10 cellular contexts compared by ENCODE assay signal in the genomic region with DNA sequence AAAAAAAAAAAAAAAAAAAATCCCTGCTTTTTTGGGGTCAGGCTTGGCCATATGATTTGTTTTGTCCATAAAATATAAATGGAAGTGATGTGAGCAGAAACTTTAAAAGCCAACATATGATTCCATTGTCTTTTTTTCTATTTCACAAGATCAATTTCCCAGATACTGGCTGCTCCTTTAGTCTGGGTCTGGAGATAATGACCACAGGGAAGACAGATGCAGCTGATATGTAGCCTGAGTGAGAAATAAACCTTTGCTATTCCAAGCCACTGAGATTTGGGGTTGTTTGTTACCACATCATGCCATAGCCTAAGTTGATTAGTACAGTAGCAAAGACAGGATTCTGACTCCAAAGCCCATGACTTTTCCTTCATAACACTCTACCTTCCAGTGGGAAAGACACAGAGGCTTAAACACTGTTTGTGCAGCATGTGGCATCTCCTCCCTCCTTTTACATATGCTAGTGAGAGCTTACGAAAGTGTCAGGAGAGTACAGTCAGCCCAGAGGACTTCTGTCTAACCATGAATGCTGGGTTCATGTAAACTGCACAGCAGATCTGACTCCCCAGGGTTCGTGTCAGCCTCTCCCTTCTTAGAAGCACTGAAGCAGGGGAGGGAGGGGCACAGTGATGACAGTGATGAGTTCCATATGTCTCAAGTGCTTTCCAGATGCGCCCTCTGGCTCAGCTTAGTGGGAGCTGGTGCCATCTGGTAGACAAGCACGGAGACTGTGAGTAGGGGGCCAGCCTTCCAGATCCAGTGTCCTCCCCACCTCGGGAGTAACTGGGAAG. TPM values are rescaled to one million over a fixed set of nuclear protein-coding genes. Genes with fewer than 3 reads are reported as not detected.
DNase-seq lines count a peak whose midpoint lies in the region; ATAC-seq and TF ChIP-seq lines count a peak whose summit lies in the region.
"Had no signal": no experiment of that assay in that cellular context is flagged by ENCODE, and none has a peak within 500 bp of the region (broad histone marks: within the 10 kb centered on the region; RNA-seq: fewer than 3 reads in every experiment).

No MANE protein-coding gene starts in this region.

- DNase-seq in AG04449 (ENCODE audit: low read depth, low spot score), result peak; percentile 87
- peak; percentile 9 for DNase-seq in LHCN-M2 (ENCODE audit: low read depth)
- no peak for DNase-seq in chondrocyte (ENCODE audit: low spot score)
- peak; percentile 99 for DNase-seq in mesenchymal stem cell
- no peak for DNase-seq in H9
- DNase-seq in activated naive CD8-positive, alpha-beta T cell treated with anti-CD3 and anti-CD28 coated beads, Interleukin-2, amount 50 U/mL, for 24 hours, result no peak
- no peak for DNase-seq in stimulated activated CD4-positive, alpha-beta T cell treated with anti-CD3 and anti-CD28 coated beads, Interleukin-1b, Interleukin-23, amount 100 ng/mL, for 48 hours
- DNase-seq: NCI-H226 had no signal

- H3K9me3 Mint-ChIP-seq in chondrocyte (ENCODE audit: low read depth) (peaks cover 13% of the 10 kb centered on the region), H9 (peaks cover 13 to 14% of the 10 kb centered on the region in 2 experiments; a peak in 4 of 5 replicates)
- H3K9me3 Mint-ChIP-seq in activated naive CD8-positive, alpha-beta T cell treated with anti-CD3 and anti-CD28 coated beads, Interleukin-2, amount 50 U/mL, for 24 hours, result no peaks in the 10 kb centered on the region

- H3K4me3 Mint-ChIP-seq in chondrocyte (ENCODE audit: unreplicated experiment) (no peak overlapping the region), H9 (no peak overlapping the region)
- H3K4me3 Mint-ChIP-seq in activated naive CD8-positive, alpha-beta T cell treated with anti-CD3 and anti-CD28 coated beads, Interleukin-2, amount 50 U/mL, for 24 hours, result no peak overlapping the region

- no peak for ATAC-seq in HG03135 (IDR thresholded peaks at IDR 0.05; ENCODE audit: unreplicated experiment)
- ATAC-seq in activated naive CD8-positive, alpha-beta T cell treated with anti-CD3 and anti-CD28 coated beads, Interleukin-2, amount 50 U/mL, for 24 hours, result no peak

- peak overlapping the region; percentile 58 for H4K91ac ChIP-seq in mesenchymal stem cell (ENCODE audit: low read length)
- no peak overlapping the region for H4K91ac ChIP-seq in H9 (ENCODE audit: insufficient read length, low read depth, low read length)

- no peaks in the 10 kb centered on the region for H3K9me3 ChIP-seq in mesenchymal stem cell (ENCODE audit: control insufficient read depth, low read length)
- H3K9me3 ChIP-seq in H9 (ENCODE audit: control insufficient read depth, low read depth, low read length), result no peaks in the 10 kb centered on the region

- H3K23me2 ChIP-seq in H9 (ENCODE audit: insufficient read length, low read depth, low read length, poor library complexity, severe bottlenecking), result no peaks in the 10 kb centered on the region

- H3K27ac ChIP-seq in mesenchymal stem cell (ENCODE audit: low read length, poor library complexity, severe bottlenecking) (no peak overlapping the region), H9 (ENCODE audit: insufficient read length, low read depth, low read length) (no peak overlapping the region)
- H3K27ac ChIP-seq: C4-2B had no signal

- no peaks in the 10 kb centered on the region for H3K36me3 ChIP-seq in mesenchymal stem cell (ENCODE audit: control insufficient read depth in 1 of 2, insufficient read depth in 2 of 2, low read depth in 1 of 2, low read length in 2 of 2)

- H2BK5ac ChIP-seq in mesenchymal stem cell (ENCODE audit: low read depth, low read length, poor library complexity, severe bottlenecking) (no peak overlapping the region), H9 (ENCODE audit: insufficient read length, low read length) (no peak overlapping the region)

- H3K79me1 ChIP-seq in mesenchymal stem cell (replicated peaks; ENCODE audit: low read length, poor library complexity, severe bottlenecking) (no peaks in the 10 kb centered on the region), H9 (ENCODE audit: insufficient read depth, low read depth, low read length, poor library complexity, severe bottlenecking) (no peaks in the 10 kb centered on the region)

- peak overlapping the region in 1 of 2 experiments; percentile 65 for H3K4ac ChIP-seq in mesenchymal stem cell (ENCODE audit: low read depth in 1 of 2, low read length in 2 of 2)
- no peak overlapping the region for H3K4ac ChIP-seq in H9 (ENCODE audit: low read depth, low read length)

- WGBS in mesenchymal stem cell, result 2% methylated on average over 5 of the region's 5 CpGs
- WGBS in H9 (ENCODE audit: extremely low coverage, insufficient read length, low lambda C conversion rate), result no CpG with 5 or more reads among the region's 5 CpGs

- H4K20me1 ChIP-seq in H9 (ENCODE audit: control insufficient read depth, insufficient read depth, insufficient read length), result no peaks in the 10 kb centered on the region

- peaks cover 3% of the 10 kb centered on the region for H3K4me1 ChIP-seq in mesenchymal stem cell (ENCODE audit: control insufficient read depth, insufficient read depth, low read depth, low read length)
- no peaks in the 10 kb centered on the region for H3K4me1 ChIP-seq in H9 (ENCODE audit: insufficient read depth, low read length)

- H4K8ac ChIP-seq in mesenchymal stem cell (ENCODE audit: low read length), result no peak overlapping the region
- H4K8ac ChIP-seq in H9 (replicated peaks; ENCODE audit: insufficient read length, low read depth, low read length), result no peak overlapping the region

- H3K4me2 ChIP-seq in mesenchymal stem cell (ENCODE audit: low read length, poor library complexity, severe bottlenecking), result no peak overlapping the region
- no peak overlapping the region for H3K4me2 ChIP-seq in H9 (ENCODE audit: insufficient read depth, insufficient read length, low read length)

- H3K27me3 Mint-ChIP-seq in chondrocyte (ENCODE audit: low read depth) (no peaks in the 10 kb centered on the region), H9 (ENCODE audit: low read depth) (no peaks in the 10 kb centered on the region)
- H3K27me3 Mint-ChIP-seq in activated naive CD8-positive, alpha-beta T cell treated with anti-CD3 and anti-CD28 coated beads, Interleukin-2, amount 50 U/mL, for 24 hours, result peaks cover 40% of the 10 kb centered on the region

- H2BK20ac ChIP-seq in H9 (ENCODE audit: low read depth, low read length, poor library complexity, severe bottlenecking), result no peak overlapping the region

- H3K79me2 ChIP-seq in H9 (ENCODE audit: insufficient read depth, low read length), result no peaks in the 10 kb centered on the region

- H3K9ac ChIP-seq in mesenchymal stem cell (ENCODE audit: low read length) (peak overlapping the region; percentile 52), H9 (ENCODE audit: extremely low read depth, insufficient read length, low read length) (no peak overlapping the region)

- H3K36me3 Mint-ChIP-seq in chondrocyte (ENCODE audit: low read depth) (peaks cover 5% of the 10 kb centered on the region), H9 (ENCODE audit: insufficient read depth in 1 of 3, low read depth in 3 of 3) (peaks cover 0 to 3% (median 2%) of the 10 kb centered on the region in 3 experiments; a peak in 3 of 7 replicates)
- no peaks in the 10 kb centered on the region for H3K36me3 Mint-ChIP-seq in activated naive CD8-positive, alpha-beta T cell treated with anti-CD3 and anti-CD28 coated beads, Interleukin-2, amount 50 U/mL, for 24 hours (ENCODE audit: low read depth)

- H3K56ac ChIP-seq in H9 (ENCODE audit: insufficient read length, low read depth, low read length), result no peak overlapping the region

- POLR2A ChIA-PET in AG04449 (lab: Yijun Ruan, JAX), result interaction anchor here (0.5 to 0.7 kb wide), 2 partner anchors 190 to 688 kb away, joined by 3 read pairs; no protein-coding TSS in a partner anchor

- H2BK120ac ChIP-seq in mesenchymal stem cell (ENCODE audit: low read depth, low read length) (no peak overlapping the region), H9 (ENCODE audit: low read depth, low read length, poor library complexity, severe bottlenecking) (no peak overlapping the region)

- CTCF ChIA-PET in AG04449 (lab: Yijun Ruan, JAX), result interaction anchor here (0.6 to 3.6 kb wide), 3 partner anchors 19 to 209 kb away, joined by 3 to 28 read pairs (median 4); no protein-coding TSS in a partner anchor

- H3K4me3 ChIP-seq in AG04449 (ENCODE audit: low read depth, low read length) (no peak overlapping the region), mesenchymal stem cell (ENCODE audit: insufficient read depth in 1 of 2, low read depth in 1 of 2, low read length in 2 of 2) (no peak overlapping the region)

- no peaks in the 10 kb centered on the region for H3K27me3 ChIP-seq in mesenchymal stem cell (ENCODE audit: control insufficient read depth in 1 of 2, insufficient read depth in 1 of 2, low read length in 2 of 2)
- no peaks in the 10 kb centered on the region for H3K27me3 ChIP-seq in H9 (ENCODE audit: insufficient read depth, low read length)

- H2AK5ac ChIP-seq in mesenchymal stem cell (ENCODE audit: low read length, severe bottlenecking) (no peak overlapping the region), H9 (ENCODE audit: insufficient read length, low read length) (no peak overlapping the region)

- no peak overlapping the region for H4K5ac ChIP-seq in H9 (ENCODE audit: insufficient read length, low read depth, low read length)

- no peak overlapping the region for H3K23ac ChIP-seq in mesenchymal stem cell (ENCODE audit: low read length in 2 of 2)
- no peak overlapping the region for H3K23ac ChIP-seq in H9 (ENCODE audit: insufficient read length, low read depth, low read length)

- no peak overlapping the region for H3K14ac ChIP-seq in mesenchymal stem cell (ENCODE audit: low read length in 2 of 2)
- H3K14ac ChIP-seq in H9 (ENCODE audit: insufficient read depth, low read length), result no peak overlapping the region

- peak overlapping the region in 1 of 2 experiments; percentile 49 for H3K18ac ChIP-seq in mesenchymal stem cell (ENCODE audit: low read depth in 1 of 2, low read length in 2 of 2)
- no peak overlapping the region for H3K18ac ChIP-seq in H9 (ENCODE audit: insufficient read length, low read depth, low read length)

- TF ChIP-seq CTCF in AG04449 (IDR thresholded peaks at IDR 0.05; ENCODE audit: insufficient read depth, low read length, missing control alignments), result no peak
- peak; percentile 34 for TF ChIP-seq CTCF in chondrocyte (IDR thresholded peaks at IDR 0.05)
- no peak for TF ChIP-seq CTCF in H9 (conservative IDR thresholded peaks at IDR 0.05)

- H3T11ph ChIP-seq in H9 (ENCODE audit: low read length), result no peak overlapping the region

- peak overlapping the region; percentile 32 for H3K27ac Mint-ChIP-seq in chondrocyte (ENCODE audit: unreplicated experiment)
- no peak overlapping the region; a peak in 1 of 7 replicates for H3K27ac Mint-ChIP-seq in H9
- H3K27ac Mint-ChIP-seq in activated naive CD8-positive, alpha-beta T cell treated with anti-CD3 and anti-CD28 coated beads, Interleukin-2, amount 50 U/mL, for 24 hours, result no peak overlapping the region

- H2AFZ ChIP-seq in mesenchymal stem cell (ENCODE audit: low read depth, low read length) (no peak overlapping the region), H9 (ENCODE audit: low read length) (no peak overlapping the region)

- H2BK15ac ChIP-seq in mesenchymal stem cell (ENCODE audit: low read depth, poor library complexity, severe bottlenecking) (no peak overlapping the region), H9 (ENCODE audit: low read depth, low read length) (no peak overlapping the region)

- H3K4me1 Mint-ChIP-seq in chondrocyte (ENCODE audit: low read depth), result peaks cover 11% of the 10 kb centered on the region
- no peaks in the 10 kb centered on the region for H3K4me1 Mint-ChIP-seq in H9
- H3K4me1 Mint-ChIP-seq in activated naive CD8-positive, alpha-beta T cell treated with anti-CD3 and anti-CD28 coated beads, Interleukin-2, amount 50 U/mL, for 24 hours, result no peaks in the 10 kb centered on the region

- H2BK12ac ChIP-seq in mesenchymal stem cell (ENCODE audit: low read length in 2 of 2), result peak overlapping the region in 1 of 2 experiments; percentile 21
- no peak overlapping the region for H2BK12ac ChIP-seq in H9 (ENCODE audit: insufficient read length, low read depth, low read length)

RNA-seq across cellular contexts. Expression of a gene that starts 36.7 kb away (rescaled TPM):
- total RNA-seq in LHCN-M2 (2014; rRNA removed) (0.34 and 0.38 TPM in 2 replicates), chondrocyte (0.02 TPM in 1 of 3 replicates, not detected in the others), H9 (2021) (0.39 and 0.42 TPM in 2 replicates)
- 1.7 TPM for polyA plus RNA-seq in LHCN-M2 (2012)
- 0.94 TPM for polyA plus RNA-seq in mesenchymal stem cell (2013, experiment 1 of 2)
- 0.99 TPM for polyA plus RNA-seq in mesenchymal stem cell (2013, experiment 2 of 2)

Comparison
In these comparisons a context has a peak if more than half of its experiments do, and no peak if none do; other contexts are left out.
1. DNase-seq: peak in AG04449 (single experiment), LHCN-M2 (single experiment) and mesenchymal stem cell (single experiment); none in chondrocyte (single experiment), H9 (single experiment), activated naive CD8-positive, alpha-beta T cell treated with anti-CD3 and anti-CD28 coated beads, Interleukin-2, amount 50 U/mL, for 24 hours (single experiment) and stimulated activated CD4-positive, alpha-beta T cell treated with anti-CD3 and anti-CD28 coated beads, Interleukin-1b, Interleukin-23, amount 100 ng/mL, for 48 hours (single experiment).